ENCODE assay signal across 13 cellular contexts in the genomic region with DNA sequence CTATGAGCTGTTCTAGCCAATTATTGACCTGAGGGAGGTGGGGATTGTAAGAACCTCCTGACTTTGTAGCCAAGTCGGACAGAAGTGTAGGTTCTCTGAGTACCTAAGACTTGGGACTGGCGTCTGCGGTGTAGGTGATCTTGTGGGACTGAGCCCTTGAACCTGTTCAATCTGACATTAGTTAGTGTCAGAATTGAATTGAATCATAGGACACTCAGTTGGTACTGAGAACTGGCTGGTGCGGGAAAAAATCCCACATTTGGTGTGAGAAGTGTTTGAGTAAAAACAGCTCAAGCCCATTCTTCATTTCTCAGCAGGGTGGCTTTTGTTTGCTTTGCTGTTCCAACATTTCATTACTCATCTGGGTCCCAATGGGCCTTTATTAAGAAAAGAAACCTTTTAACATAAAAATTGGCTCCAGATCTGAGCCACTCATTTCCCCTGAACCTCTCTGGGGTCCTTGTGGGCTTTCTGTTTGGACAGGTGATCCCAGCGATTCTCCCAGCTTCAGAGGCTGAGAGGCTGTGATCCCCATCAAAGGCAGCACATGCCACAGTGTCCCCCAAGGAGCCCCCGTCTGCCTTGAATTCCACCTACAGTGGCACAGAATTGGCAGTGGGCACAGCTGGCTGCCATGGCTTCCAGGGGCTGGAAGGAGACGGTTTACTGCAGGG.
A peak's percentile ranks its signal among the peaks of the same experiment; 100 is the strongest.
DNase-seq lines count a peak whose midpoint lies in the region; ATAC-seq and TF ChIP-seq lines count a peak whose summit lies in the region.
"Had no signal": no experiment of that assay in that cellular context is flagged by ENCODE, and none has a peak within 500 bp of the region (broad histone marks: within the 10 kb centered on the region; RNA-seq: fewer than 3 reads in every experiment).

No MANE protein-coding gene starts in this region.

- H3K9me3 ChIP-seq in PC-3 (ENCODE audit: low read length) (no peaks in the 10 kb centered on the region), fibroblast of lung (ENCODE audit: control insufficient read depth, insufficient read depth, low read depth, low read length) (no peaks in the 10 kb centered on the region)

- peak overlapping the region; percentile 52 for H2AFZ ChIP-seq in PC-3 (ENCODE audit: low read length)
- H2AFZ ChIP-seq in fibroblast of lung (ENCODE audit: low read length): no peak overlapping the region

- CTCF ChIA-PET in PC-3 (lab: Charles Lee): interaction anchor here (0.7 to 1.0 kb wide), 2 partner anchors 75 to 372 kb away, joined by 3 read pairs; no protein-coding TSS in a partner anchor

- peaks cover 48% of the 10 kb centered on the region for H3K4me1 Mint-ChIP-seq in osteocyte (ENCODE audit: unreplicated experiment)
- H3K4me1 Mint-ChIP-seq: activated CD4-positive, alpha-beta T cell treated with anti-CD3 and anti-CD28 coated beads, Interleukin-2, amount 10 ng/mL, durations not matched to agents 24 days and 14 days; activated naive CD8-positive, alpha-beta T cell treated with anti-CD3 and anti-CD28 coated beads, Interleukin-2, amount 10 ng/mL, durations not matched to agents 7 days and 5 days had no signal

- DNase-seq in Daoy (ENCODE audit: low read depth): peak; percentile 86
- peak; percentile 82 for DNase-seq in PC-3
- DNase-seq in fibroblast of lung (ENCODE audit: low read depth in 2 of 2): peak; percentile 22 to 77
- DNase-seq in osteocyte (ENCODE audit: extremely low spot score, unreplicated experiment): no peak
- DNase-seq in 8988T: no peak
- DNase-seq in SIG-M5 (lab: John Stamatoyannopoulos, UW): no peak
- no peak for DNase-seq in NCI-H774 (lab: John Stamatoyannopoulos, UW)
- DNase-seq: activated CD4-positive, alpha-beta T cell treated with anti-CD3 and anti-CD28 coated beads, Interleukin-2, amount 10 ng/mL, durations not matched to agents 24 days and 14 days; activated naive CD8-positive, alpha-beta T cell treated with anti-CD3 and anti-CD28 coated beads, Interleukin-2, amount 10 ng/mL, durations not matched to agents 7 days and 5 days; midbrain; NCI-H187 treated with DMSO at 0.1 percent for 48 hours; SHP77 had no signal

- BruUV-seq in PC-3 (replicated peaks; lab: Mats Ljungman, UMichigan): TSS peak; percentile 94

- no peaks in the 10 kb centered on the region for H3K27me3 Mint-ChIP-seq in osteocyte (ENCODE audit: unreplicated experiment)

- H3K9me2 ChIP-seq in PC-3 (replicated peaks; ENCODE audit: low read length): no peaks in the 10 kb centered on the region

- H3K36me3 Mint-ChIP-seq in osteocyte (ENCODE audit: unreplicated experiment): no peaks in the 10 kb centered on the region
- H3K36me3 Mint-ChIP-seq: activated naive CD8-positive, alpha-beta T cell treated with anti-CD3 and anti-CD28 coated beads, Interleukin-2, amount 10 ng/mL, durations not matched to agents 7 days and 5 days had no signal

- no peak overlapping the region for H3K4me3 Mint-ChIP-seq in osteocyte (ENCODE audit: unreplicated experiment)
- H3K4me3 Mint-ChIP-seq: activated CD4-positive, alpha-beta T cell treated with anti-CD3 and anti-CD28 coated beads, Interleukin-2, amount 10 ng/mL, durations not matched to agents 24 days and 14 days; activated naive CD8-positive, alpha-beta T cell treated with anti-CD3 and anti-CD28 coated beads, Interleukin-2, amount 10 ng/mL, durations not matched to agents 7 days and 5 days had no signal

- H3K27ac Mint-ChIP-seq in osteocyte (ENCODE audit: unreplicated experiment): peak overlapping the region; percentile 91
- H3K27ac Mint-ChIP-seq: activated CD4-positive, alpha-beta T cell treated with anti-CD3 and anti-CD28 coated beads, Interleukin-2, amount 10 ng/mL, durations not matched to agents 24 days and 14 days; activated naive CD8-positive, alpha-beta T cell treated with anti-CD3 and anti-CD28 coated beads, Interleukin-2, amount 10 ng/mL, durations not matched to agents 7 days and 5 days had no signal

- POLR2A ChIA-PET in PC-3 (lab: Charles Lee; ENCODE audit: unreplicated experiment): no interaction called here

- H3K4me1 ChIP-seq in PC-3 (ENCODE audit: insufficient read depth, low read length): peaks cover 55% of the 10 kb centered on the region
- H3K4me1 ChIP-seq in fibroblast of lung (ENCODE audit: control insufficient read depth, extremely low read depth, insufficient read depth, low read length): peaks cover 9% of the 10 kb centered on the region

- H3K27me3 ChIP-seq in PC-3 (ENCODE audit: low read length) (no peaks in the 10 kb centered on the region), fibroblast of lung (ENCODE audit: control insufficient read depth, insufficient read depth, low read length) (no peaks in the 10 kb centered on the region)

- H3K4me3 ChIP-seq in PC-3 (ENCODE audit: low read length) (peak overlapping the region; percentile 63), fibroblast of lung (replicated peaks in 1 of 4; ENCODE audit: control extremely low read depth in 1 of 4, insufficient read depth in 1 of 4, low read depth in 3 of 4, low read length in 4 of 4) (no peak overlapping the region)

- H3K4me2 ChIP-seq in PC-3 (ENCODE audit: low read length): peak overlapping the region; percentile 88
- H3K4me2 ChIP-seq in fibroblast of lung (ENCODE audit: extremely low read depth, insufficient read depth, low read length): no peak overlapping the region

- no peaks in the 10 kb centered on the region for H3K79me2 ChIP-seq in PC-3 (ENCODE audit: low read length)
- H3K79me2 ChIP-seq in fibroblast of lung (ENCODE audit: control insufficient read depth, insufficient read depth, low read length): no peaks in the 10 kb centered on the region

- no peaks in the 10 kb centered on the region for H4K20me1 ChIP-seq in PC-3 (ENCODE audit: low read length)
- no peaks in the 10 kb centered on the region for H4K20me1 ChIP-seq in fibroblast of lung (ENCODE audit: control insufficient read depth, extremely low read depth, insufficient read depth, low read length)

- H3K27ac ChIP-seq in PC-3 (ENCODE audit: low read length): peak overlapping the region; percentile 99
- H3K27ac ChIP-seq in fibroblast of lung (ENCODE audit: insufficient read depth, low read length): no peak overlapping the region

- peaks cover 4% of the 10 kb centered on the region for H3F3A ChIP-seq in PC-3 (ENCODE audit: low read length, unreplicated experiment)

- peak overlapping the region; percentile 96 for H3K9ac ChIP-seq in PC-3 (ENCODE audit: low read length)
- H3K9ac ChIP-seq in fibroblast of lung (ENCODE audit: insufficient read depth, low read length): no peak overlapping the region

- H3K9me3 Mint-ChIP-seq in osteocyte (ENCODE audit: unreplicated experiment): no peaks in the 10 kb centered on the region
- H3K9me3 Mint-ChIP-seq: activated CD4-positive, alpha-beta T cell treated with anti-CD3 and anti-CD28 coated beads, Interleukin-2, amount 10 ng/mL, durations not matched to agents 24 days and 14 days; activated naive CD8-positive, alpha-beta T cell treated with anti-CD3 and anti-CD28 coated beads, Interleukin-2, amount 10 ng/mL, durations not matched to agents 7 days and 5 days had no signal

- TF ChIP-seq CTCF in PC-3 (conservative IDR thresholded peaks at IDR 0.05; ENCODE audit: low read depth, low read length) (no peak), fibroblast of lung (conservative IDR thresholded peaks at IDR 0.05 in 1 of 2, IDR thresholded peaks at IDR 0.05 in 1 of 2; ENCODE audit: low read depth in 1 of 2, low read length in 2 of 2) (no peak), osteocyte (IDR thresholded peaks at IDR 0.05) (no peak)

- ATAC-seq in PC-3 (peak; percentile 42), HG02571 (IDR thresholded peaks at IDR 0.05; ENCODE audit: unreplicated experiment) (no peak)

- intact Hi-C loops in PC-3 (cut with micrococcal nuclease): loop anchor here (1.0 kb wide), 4 partner anchors 22 to 267 kb away; no protein-coding TSS in a partner anchor

- no peaks in the 10 kb centered on the region for H3K36me3 ChIP-seq in PC-3 (ENCODE audit: low read depth, low read length)
- no peaks in the 10 kb centered on the region for H3K36me3 ChIP-seq in fibroblast of lung (ENCODE audit: control insufficient read depth, insufficient read depth, low read length)

Comparison
In these comparisons a context has a peak if more than half of its experiments do, and no peak if none do; other contexts are left out.
1. DNase-seq: peak in Daoy (single experiment), PC-3 (single experiment) and fibroblast of lung (2 of 2); none in osteocyte (single experiment), 8988T (single experiment), SIG-M5 (single experiment) and NCI-H774 (single experiment).